In the genomic region with DNA sequence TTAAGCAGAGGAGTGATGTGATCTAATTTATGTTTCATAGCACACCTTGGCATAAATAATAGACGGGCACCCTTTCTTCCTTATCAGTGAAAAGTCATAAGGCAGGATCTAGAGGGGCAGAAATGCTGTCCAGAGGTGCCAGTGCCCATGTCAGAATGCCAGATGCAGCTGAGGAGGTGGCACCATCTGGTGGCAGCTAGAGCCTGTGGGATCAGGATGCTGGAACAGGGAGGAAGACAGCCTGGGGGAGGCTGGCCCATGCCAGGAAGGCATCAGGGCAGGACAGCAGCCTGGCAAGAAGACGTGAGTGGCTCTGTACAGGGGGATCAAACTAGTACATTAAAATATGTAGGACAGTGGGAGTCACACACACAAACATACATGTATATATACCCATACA, we compare ENCODE assay signal across 1 cellular context.
TF ChIP-seq lines count a peak whose summit lies in the region.

No MANE protein-coding gene starts in this region.

TF ChIP-seq in SK-N-SH treated with all-trans-retinoic acid at 6 μM for 48 hours, 23 proteins besides CTCF, POLR2A, EP300 and RAD21 (continued from another document):
- TF ChIP-seq RARB (CRISPR knock-in tag; IDR thresholded peaks at IDR 0.05) (no peak), ZNF8 (CRISPR knock-in tag; IDR thresholded peaks at IDR 0.05) (no peak), CSDC2 (CRISPR knock-in tag; IDR thresholded peaks at IDR 0.05) (no peak), ARNTL (CRISPR knock-in tag; IDR thresholded peaks at IDR 0.05; ENCODE audit: borderline replicate concordance, low read depth) (no peak), ZC3H10 (CRISPR knock-in tag; IDR thresholded peaks at IDR 0.05) (no peak)
- TF ChIP-seq, protein P1, sequence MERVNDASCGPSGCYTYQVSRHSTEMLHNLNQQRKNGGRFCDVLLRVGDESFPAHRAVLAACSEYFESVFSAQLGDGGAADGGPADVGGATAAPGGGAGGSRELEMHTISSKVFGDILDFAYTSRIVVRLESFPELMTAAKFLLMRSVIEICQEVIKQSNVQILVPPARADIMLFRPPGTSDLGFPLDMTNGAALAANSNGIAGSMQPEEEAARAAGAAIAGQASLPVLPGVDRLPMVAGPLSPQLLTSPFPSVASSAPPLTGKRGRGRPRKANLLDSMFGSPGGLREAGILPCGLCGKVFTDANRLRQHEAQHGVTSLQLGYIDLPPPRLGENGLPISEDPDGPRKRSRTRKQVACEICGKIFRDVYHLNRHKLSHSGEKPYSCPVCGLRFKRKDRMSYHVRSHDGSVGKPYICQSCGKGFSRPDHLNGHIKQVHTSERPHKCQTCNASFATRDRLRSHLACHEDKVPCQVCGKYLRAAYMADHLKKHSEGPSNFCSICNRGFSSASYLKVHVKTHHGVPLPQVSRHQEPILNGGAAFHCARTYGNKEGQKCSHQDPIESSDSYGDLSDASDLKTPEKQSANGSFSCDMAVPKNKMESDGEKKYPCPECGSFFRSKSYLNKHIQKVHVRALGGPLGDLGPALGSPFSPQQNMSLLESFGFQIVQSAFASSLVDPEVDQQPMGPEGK (CRISPR knock-in tag; IDR thresholded peaks at IDR 0.05; ENCODE audit: borderline replicate concordance) = no peak
- TF ChIP-seq, protein P2, sequence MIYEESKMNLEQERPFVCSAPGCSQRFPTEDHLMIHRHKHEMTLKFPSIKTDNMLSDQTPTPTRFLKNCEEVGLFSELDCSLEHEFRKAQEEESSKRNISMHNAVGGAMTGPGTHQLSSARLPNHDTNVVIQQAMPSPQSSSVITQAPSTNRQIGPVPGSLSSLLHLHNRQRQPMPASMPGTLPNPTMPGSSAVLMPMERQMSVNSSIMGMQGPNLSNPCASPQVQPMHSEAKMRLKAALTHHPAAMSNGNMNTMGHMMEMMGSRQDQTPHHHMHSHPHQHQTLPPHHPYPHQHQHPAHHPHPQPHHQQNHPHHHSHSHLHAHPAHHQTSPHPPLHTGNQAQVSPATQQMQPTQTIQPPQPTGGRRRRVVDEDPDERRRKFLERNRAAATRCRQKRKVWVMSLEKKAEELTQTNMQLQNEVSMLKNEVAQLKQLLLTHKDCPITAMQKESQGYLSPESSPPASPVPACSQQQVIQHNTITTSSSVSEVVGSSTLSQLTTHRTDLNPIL (CRISPR knock-in tag; IDR thresholded peaks at IDR 0.05; ENCODE audit: low read depth) = no peak
